In the genomic region with DNA sequence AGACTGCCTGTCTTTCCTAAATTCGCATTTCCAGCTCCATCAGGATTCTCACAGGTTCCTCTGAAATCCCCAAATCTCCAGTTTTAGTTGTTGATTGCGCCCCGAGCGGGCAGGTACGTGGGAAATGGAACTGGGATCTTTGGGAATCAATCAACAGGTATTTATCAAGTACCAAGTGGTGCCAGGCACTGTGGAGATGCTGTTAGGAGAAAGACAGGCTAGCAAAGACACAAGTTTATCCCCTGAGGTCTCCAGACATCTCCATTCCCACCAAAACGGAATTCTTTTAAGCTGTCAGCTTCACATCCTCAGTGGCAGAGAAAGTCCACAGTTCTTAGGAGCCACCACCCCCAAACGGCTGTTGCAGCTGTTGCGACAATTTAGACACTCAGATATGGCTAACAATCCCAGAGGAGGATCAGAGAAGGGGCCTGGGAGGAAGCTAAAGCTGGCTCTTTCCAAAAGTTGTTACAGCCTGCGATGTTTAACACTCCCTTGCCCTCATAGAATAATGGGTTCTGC, we compare ENCODE assay signal across 1 cellular context.
TF ChIP-seq lines count a peak whose summit lies in the region.

No MANE protein-coding gene starts in this region.

TF ChIP-seq in GM12878, 131 proteins besides CTCF, POLR2A, EP300 and RAD21:
- TF ChIP-seq JUND (IDR thresholded peaks at IDR 0.05; ENCODE audit: low read depth, low read length) (no peak), NR2C1 (IDR thresholded peaks at IDR 0.05) (no peak), LARP7 (IDR thresholded peaks at IDR 0.05) (no peak)
- TF ChIP-seq, protein P1, sequence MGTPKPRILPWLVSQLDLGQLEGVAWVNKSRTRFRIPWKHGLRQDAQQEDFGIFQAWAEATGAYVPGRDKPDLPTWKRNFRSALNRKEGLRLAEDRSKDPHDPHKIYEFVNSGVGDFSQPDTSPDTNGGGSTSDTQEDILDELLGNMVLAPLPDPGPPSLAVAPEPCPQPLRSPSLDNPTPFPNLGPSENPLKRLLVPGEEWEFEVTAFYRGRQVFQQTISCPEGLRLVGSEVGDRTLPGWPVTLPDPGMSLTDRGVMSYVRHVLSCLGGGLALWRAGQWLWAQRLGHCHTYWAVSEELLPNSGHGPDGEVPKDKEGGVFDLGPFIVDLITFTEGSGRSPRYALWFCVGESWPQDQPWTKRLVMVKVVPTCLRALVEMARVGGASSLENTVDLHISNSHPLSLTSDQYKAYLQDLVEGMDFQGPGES (IDR thresholded peaks at IDR 0.05), result no peak
